ENCODE assay signal across 9 cellular contexts in the genomic region with DNA sequence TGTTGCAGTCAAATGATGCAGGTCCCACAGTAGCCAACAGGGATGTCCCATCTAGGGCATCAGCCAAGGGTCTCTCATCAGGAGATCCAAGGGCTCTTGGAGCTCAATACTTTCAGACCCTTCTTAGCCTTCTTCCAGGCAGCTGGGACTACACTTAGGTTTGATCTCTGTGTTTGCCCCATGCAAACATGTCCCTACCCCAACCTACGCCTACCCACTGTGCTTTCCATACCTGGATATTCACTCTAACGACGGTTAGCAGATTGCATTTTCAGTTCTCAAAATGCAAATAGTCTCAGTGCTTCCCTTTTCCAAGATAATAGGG. TPM values are rescaled to one million over a fixed set of nuclear protein-coding genes. Genes with fewer than 3 reads are reported as not detected.
A peak's percentile ranks its signal among the peaks of the same experiment; 100 is the strongest.
DNase-seq lines count a peak whose midpoint lies in the region; ATAC-seq and TF ChIP-seq lines count a peak whose summit lies in the region.
"Had no signal": no experiment of that assay in that cellular context is flagged by ENCODE, and none has a peak within 500 bp of the region (broad histone marks: within the 10 kb centered on the region; RNA-seq: fewer than 3 reads in every experiment).

No MANE protein-coding gene starts in this region.

- H3K4me2 ChIP-seq in Loucy (ENCODE audit: low read depth, low read length, poor library complexity, severe bottlenecking): peak overlapping the region; percentile 81

- peaks cover 2% of the 10 kb centered on the region; the same call in 1 of the 2 replicates for H3F3A ChIP-seq in Loucy (ENCODE audit: low read depth)

- H3K9me3 ChIP-seq in Loucy (ENCODE audit: insufficient read depth, low read depth, low read length) (peaks cover 4% of the 10 kb centered on the region; the same call in 1 of the 2 replicates), duodenal mucosa (ENCODE audit: control insufficient read depth in 1 of 2, low read length in 2 of 2) (peaks cover 0 to 6% of the 10 kb centered on the region in 2 donors)

- ATAC-seq in GM19351 (IDR thresholded peaks at IDR 0.05; ENCODE audit: unreplicated experiment) (peak; percentile 7), HG02623 (IDR thresholded peaks at IDR 0.05; ENCODE audit: unreplicated experiment) (no peak)

- H4K20me1 ChIP-seq in Loucy (ENCODE audit: insufficient read depth, low read length, poor library complexity, severe bottlenecking): peaks cover 12% of the 10 kb centered on the region

- peak overlapping the region; percentile 91 for H3K4me3 ChIP-seq in Loucy (ENCODE audit: low read length, poor library complexity, severe bottlenecking)
- H3K4me3 ChIP-seq in duodenal mucosa (ENCODE audit: low read depth in 1 of 2, low read length in 2 of 2): peak overlapping the region; percentile 92 to 95
- H3K4me3 ChIP-seq in rectal smooth muscle tissue (ENCODE audit: low read length): peak overlapping the region; percentile 94
- no peak overlapping the region for H3K4me3 ChIP-seq in H7 (ENCODE audit: insufficient read depth, low read depth, low read length)

- no peak for TF ChIP-seq CTCF in Loucy (conservative IDR thresholded peaks at IDR 0.05; ENCODE audit: low read length)

- H3K36me3 ChIP-seq in Loucy (ENCODE audit: insufficient read depth, low read length): no peaks in the 10 kb centered on the region
- no peaks in the 10 kb centered on the region for H3K36me3 ChIP-seq in duodenal mucosa (ENCODE audit: control insufficient read depth in 1 of 2, insufficient read depth in 2 of 2, low read length in 2 of 2)
- no peaks in the 10 kb centered on the region for H3K36me3 ChIP-seq in rectal smooth muscle tissue (ENCODE audit: control insufficient read depth, insufficient read depth, low read length)
- H3K36me3 ChIP-seq in H7 (replicated peaks; ENCODE audit: control insufficient read depth, insufficient read depth, low read length): no peaks in the 10 kb centered on the region; the same call in 1 of the 2 replicates

- peaks cover 41% of the 10 kb centered on the region for H3K79me2 ChIP-seq in Loucy (ENCODE audit: insufficient read depth, low read length)

- H3K9ac ChIP-seq in Loucy (ENCODE audit: low read depth, low read length, poor library complexity, severe bottlenecking): peak overlapping the region; percentile 85
- H3K9ac ChIP-seq in duodenal mucosa (ENCODE audit: low read depth in 1 of 2, low read length in 2 of 2): no peak overlapping the region
- no peak overlapping the region for H3K9ac ChIP-seq in rectal smooth muscle tissue (ENCODE audit: low read length)

- H3K27me3 ChIP-seq in Loucy (ENCODE audit: insufficient read depth, low read length, poor library complexity, severe bottlenecking): no peaks in the 10 kb centered on the region
- no peaks in the 10 kb centered on the region for H3K27me3 ChIP-seq in duodenal mucosa (ENCODE audit: control insufficient read depth in 1 of 2, insufficient read depth in 2 of 2, low read length in 2 of 2)
- H3K27me3 ChIP-seq in rectal smooth muscle tissue (ENCODE audit: control insufficient read depth, insufficient read depth, low read length): no peaks in the 10 kb centered on the region
- no peaks in the 10 kb centered on the region for H3K27me3 ChIP-seq in H7 (ENCODE audit: control insufficient read depth, insufficient read depth, low read length)

- no peaks in the 10 kb centered on the region for H3K9me2 ChIP-seq in Loucy (replicated peaks; ENCODE audit: low read depth, low read length)

- peaks cover 38% of the 10 kb centered on the region for H3K4me1 ChIP-seq in Loucy (ENCODE audit: insufficient read depth, low read length, poor library complexity, severe bottlenecking)
- peaks cover 8 to 18% of the 10 kb centered on the region in 2 donors for H3K4me1 ChIP-seq in duodenal mucosa (ENCODE audit: control insufficient read depth in 1 of 2, insufficient read depth in 2 of 2, low read length in 2 of 2)
- no peaks in the 10 kb centered on the region for H3K4me1 ChIP-seq in rectal smooth muscle tissue (ENCODE audit: control insufficient read depth, insufficient read depth, low read length)

- DNase-seq in C1 segment of cervical spinal cord (lab: John Stamatoyannopoulos, UW) (no peak), H7 (no peak), MV-4-11 (lab: John Stamatoyannopoulos, UW) (no peak)
- DNase-seq: NCI-H1105 treated with DMSO at 0.1 percent for 48 hours had no signal

- no peak overlapping the region for H3K27ac ChIP-seq in duodenal mucosa (ENCODE audit: low read depth, low read length)
- H3K27ac ChIP-seq in rectal smooth muscle tissue (ENCODE audit: low read depth, low read length): peak overlapping the region; percentile 16

- H2AFZ ChIP-seq in Loucy (ENCODE audit: low read length): no peak overlapping the region

RNA-seq across cellular contexts. Expression of gene CEP70, which starts 0.8 kb away (rescaled TPM):
- total RNA-seq in H7 (2014; rRNA removed; shearing (Covaris generic)): 19.6 and 37.8 TPM in 2 replicates

RNA-seq across cellular contexts. Expression of gene FAIM, which starts 13.7 kb away (rescaled TPM):
- 6.2 and 7.7 TPM in 2 replicates for total RNA-seq in H7 (2014; rRNA removed; shearing (Covaris generic))
